22 cellular contexts compared by ENCODE assay signal in genomic region chr13:50788551-50788950, GRCh38. TPM values are rescaled to one million over a fixed set of nuclear protein-coding genes. Genes with fewer than 3 reads are reported as not detected.
"Had no signal": no experiment of that assay in that cellular context is flagged by ENCODE, and none has a peak within 500 bp of the region (broad histone marks: within the 10 kb centered on the region; RNA-seq: fewer than 3 reads in every experiment).

No MANE protein-coding gene starts in this region.

- ATAC-seq: effector memory CD8-positive, alpha-beta T cell; gastroesophageal sphincter; left colon; natural killer cell had no signal

- DNase-seq: activated CD4-positive, CD25-positive, alpha-beta regulatory T cell treated with anti-CD3 and anti-CD28 coated beads, Interleukin-2, amount 50 U/mL, for 72 hours; amygdala; effector memory CD8-positive, alpha-beta T cell; heart right ventricle; left colon; natural killer cell; posterior cingulate gyrus; retina; stimulated activated CD4-positive, alpha-beta T cell treated with anti-CD3 and anti-CD28 coated beads, Interleukin-15, amount 100 ng/mL, for 24 hours; stimulated activated CD4-positive, alpha-beta T cell treated with anti-CD3 and anti-CD28 coated beads, Interleukin-4, amount 100 ng/mL, for 24 hours; SW 1271; trophoblast cell had no signal

- H3K4me3 ChIP-seq: gastroesophageal sphincter, heart right ventricle, skin epidermis, suprapubic skin had no signal

- H3K4me3 Mint-ChIP-seq: activated naive CD4-positive, alpha-beta T cell treated with anti-CD3 and anti-CD28 coated beads, Interleukin-2, amount 50 U/mL, for 24 hours; brain; effector memory CD8-positive, alpha-beta T cell; natural killer cell; stimulated activated naive CD8-positive, alpha-beta T cell treated with anti-CD3 and anti-CD28 coated beads, Interleukin-15, Interleukin-2, amounts not matched to agents 100 ng/mL and 50 ng/mL, for 24 hours had no signal

- H3K9me3 Mint-ChIP-seq: activated T-helper 2 cell treated with anti-CD3 and anti-CD28 coated beads, Interferon-gamma antibody, Interleukin-2, Interleukin-4, amounts not matched to agents 10 μg/mL and 5 μg/mL and 100 μg/mL, durations not matched to agents 14 hours and 24 hours and 36 hours; effector memory CD8-positive, alpha-beta T cell; natural killer cell; stimulated activated naive CD8-positive, alpha-beta T cell treated with anti-CD3 and anti-CD28 coated beads, Interleukin-15, Interleukin-2, amounts not matched to agents 100 ng/mL and 50 ng/mL, for 24 hours had no signal

- H3K36me3 ChIP-seq: gastroesophageal sphincter, heart right ventricle, suprapubic skin had no signal

- H3K27ac ChIP-seq: gastroesophageal sphincter, heart right ventricle, suprapubic skin had no signal

- H3K27me3 Mint-ChIP-seq: activated naive CD4-positive, alpha-beta T cell treated with anti-CD3 and anti-CD28 coated beads, Interleukin-2, amount 50 U/mL, for 24 hours; brain; stimulated activated naive CD8-positive, alpha-beta T cell treated with anti-CD3 and anti-CD28 coated beads, Interleukin-15, Interleukin-2, amounts not matched to agents 100 ng/mL and 50 ng/mL, for 24 hours had no signal

- H3K4me1 ChIP-seq: gastroesophageal sphincter, heart right ventricle, suprapubic skin had no signal

- H3K27ac Mint-ChIP-seq: activated T-helper 2 cell treated with anti-CD3 and anti-CD28 coated beads, Interferon-gamma antibody, Interleukin-2, Interleukin-4, amounts not matched to agents 10 μg/mL and 5 μg/mL and 100 μg/mL, durations not matched to agents 14 hours and 24 hours and 36 hours; brain; effector memory CD8-positive, alpha-beta T cell; natural killer cell; stimulated activated naive CD8-positive, alpha-beta T cell treated with anti-CD3 and anti-CD28 coated beads, Interleukin-15, Interleukin-2, amounts not matched to agents 100 ng/mL and 50 ng/mL, for 24 hours had no signal

- H3K4me1 Mint-ChIP-seq: activated naive CD4-positive, alpha-beta T cell treated with anti-CD3 and anti-CD28 coated beads, Interleukin-2, amount 50 U/mL, for 24 hours; brain; natural killer cell had no signal

- H3K9me3 ChIP-seq: gastroesophageal sphincter, suprapubic skin had no signal

- H3K27me3 ChIP-seq: gastroesophageal sphincter, heart right ventricle, suprapubic skin had no signal

- H3K36me3 Mint-ChIP-seq: activated naive CD4-positive, alpha-beta T cell treated with anti-CD3 and anti-CD28 coated beads, Interleukin-2, amount 50 U/mL, for 24 hours; natural killer cell had no signal

RNA-seq across cellular contexts. Expression of gene DLEU7, which starts 54.9 kb away (rescaled TPM):
- total RNA-seq: activated CD8-positive, alpha-beta memory T cell treated with anti-CD3 and anti-CD28 coated beads for 36 hours; activated T-helper 2 cell treated with anti-CD3 and anti-CD28 coated beads, Interferon-gamma antibody, Interleukin-2, Interleukin-4, amounts not matched to agents 10 μg/mL and 5 μg/mL and 100 μg/mL, durations not matched to agents 14 hours and 24 hours and 36 hours; epithelial cell of proximal tubule; suprapubic skin; T-helper 2 cell treated with Interferon-gamma antibody and Interleukin-4, amounts not matched to agents 100 ng/mL and 5 ng/mL, for 36 hours had no signal
